In the genomic region with DNA sequence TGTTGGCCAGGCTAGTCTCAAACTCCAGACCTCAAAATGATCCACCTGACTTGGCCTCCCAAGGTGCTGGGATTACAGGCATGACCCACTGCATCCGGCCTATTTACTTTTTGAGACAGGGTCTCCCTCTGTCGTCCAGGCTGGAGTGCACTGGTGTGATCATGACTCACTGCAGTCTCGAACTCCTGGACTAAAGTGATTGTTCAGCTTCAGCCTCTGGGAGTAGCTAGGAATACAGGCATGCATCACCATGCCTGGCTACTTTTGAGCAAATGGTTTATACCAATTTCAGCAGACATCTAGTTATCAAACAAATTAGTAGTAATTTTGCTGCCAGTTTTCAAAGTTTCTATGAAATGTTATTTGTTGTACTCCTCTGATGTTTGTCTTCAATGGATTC, we compare ENCODE assay signal across 1 cellular context.
TF ChIP-seq lines count a peak whose summit lies in the region.

No MANE protein-coding gene starts in this region.

TF ChIP-seq in HepG2, 621 proteins besides CTCF, POLR2A, EP300 and RAD21 (continued from another document):
- TF ChIP-seq FOXP4 (CRISPR knock-in tag; IDR thresholded peaks at IDR 0.05) (no peak), CEBPB (IDR thresholded peaks at IDR 0.05; ENCODE audit: borderline replicate concordance, low read depth, low read length) (no peak), ZNF260 (CRISPR knock-in tag; IDR thresholded peaks at IDR 0.05; ENCODE audit: borderline replicate concordance, low read depth) (no peak), NFIC (IDR thresholded peaks at IDR 0.05; ENCODE audit: low read length) (no peak), ZSCAN29 (CRISPR knock-in tag; conservative IDR thresholded peaks at IDR 0.05) (no peak)
- TF ChIP-seq, protein P1, sequence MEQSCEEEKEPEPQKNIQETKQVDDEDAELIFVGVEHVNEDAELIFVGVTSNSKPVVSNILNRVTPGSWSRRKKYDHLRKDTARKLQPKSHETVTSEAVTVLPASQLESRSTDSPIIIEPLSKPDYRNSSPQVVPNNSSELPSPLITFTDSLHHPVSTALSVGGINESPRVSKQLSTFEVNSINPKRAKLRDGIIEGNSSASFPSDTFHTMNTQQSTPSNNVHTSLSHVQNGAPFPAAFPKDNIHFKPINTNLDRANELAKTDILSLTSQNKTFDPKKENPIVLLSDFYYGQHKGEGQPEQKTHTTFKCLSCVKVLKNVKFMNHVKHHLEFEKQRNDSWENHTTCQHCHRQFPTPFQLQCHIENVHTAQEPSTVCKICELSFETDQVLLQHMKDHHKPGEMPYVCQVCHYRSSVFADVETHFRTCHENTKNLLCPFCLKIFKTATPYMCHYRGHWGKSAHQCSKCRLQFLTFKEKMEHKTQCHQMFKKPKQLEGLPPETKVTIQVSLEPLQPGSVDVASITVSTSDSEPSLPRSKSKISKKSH (CRISPR knock-in tag; IDR thresholded peaks at IDR 0.05; ENCODE audit: borderline replicate concordance) = no peak
